ENCODE assay signal across 1 cellular context in the genomic region with DNA sequence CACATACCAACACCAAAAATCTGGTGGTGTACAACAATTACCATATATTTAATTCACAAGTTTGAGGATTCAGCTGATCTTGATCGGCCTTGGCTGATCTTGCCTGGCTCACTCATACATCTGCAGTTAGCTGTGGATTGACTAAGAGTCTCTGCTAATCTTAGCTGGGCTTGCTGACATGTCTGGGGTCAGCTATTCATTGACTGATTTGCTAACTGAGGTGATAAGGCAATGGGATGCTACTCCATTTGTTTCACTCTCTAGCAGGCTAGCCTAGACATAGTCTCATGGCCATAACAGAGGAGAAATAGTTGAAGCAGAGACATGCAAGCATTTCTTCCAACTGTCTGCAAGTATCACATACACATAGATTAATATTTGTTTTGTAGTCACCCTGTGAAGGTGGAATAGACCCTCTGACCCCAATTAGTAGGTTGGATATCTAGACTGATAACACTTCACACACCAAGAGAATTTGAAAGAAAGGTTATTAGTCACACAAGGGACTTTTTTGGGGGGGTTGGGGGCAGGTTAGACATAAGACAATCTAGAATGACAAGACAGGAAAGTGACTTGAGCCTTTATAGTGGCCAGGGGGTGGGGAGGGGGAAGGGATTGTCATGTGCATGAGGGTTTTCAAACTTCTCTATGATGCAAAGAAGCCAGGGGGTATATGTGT.
A peak's percentile ranks its signal among the peaks of the same experiment; 100 is the strongest.
TF ChIP-seq lines count a peak whose summit lies in the region.

No MANE protein-coding gene starts in this region.

TF ChIP-seq in GM12878, 131 proteins besides CTCF, POLR2A, EP300 and RAD21 (continued from another document and continues in another):
- TF ChIP-seq, protein P1, sequence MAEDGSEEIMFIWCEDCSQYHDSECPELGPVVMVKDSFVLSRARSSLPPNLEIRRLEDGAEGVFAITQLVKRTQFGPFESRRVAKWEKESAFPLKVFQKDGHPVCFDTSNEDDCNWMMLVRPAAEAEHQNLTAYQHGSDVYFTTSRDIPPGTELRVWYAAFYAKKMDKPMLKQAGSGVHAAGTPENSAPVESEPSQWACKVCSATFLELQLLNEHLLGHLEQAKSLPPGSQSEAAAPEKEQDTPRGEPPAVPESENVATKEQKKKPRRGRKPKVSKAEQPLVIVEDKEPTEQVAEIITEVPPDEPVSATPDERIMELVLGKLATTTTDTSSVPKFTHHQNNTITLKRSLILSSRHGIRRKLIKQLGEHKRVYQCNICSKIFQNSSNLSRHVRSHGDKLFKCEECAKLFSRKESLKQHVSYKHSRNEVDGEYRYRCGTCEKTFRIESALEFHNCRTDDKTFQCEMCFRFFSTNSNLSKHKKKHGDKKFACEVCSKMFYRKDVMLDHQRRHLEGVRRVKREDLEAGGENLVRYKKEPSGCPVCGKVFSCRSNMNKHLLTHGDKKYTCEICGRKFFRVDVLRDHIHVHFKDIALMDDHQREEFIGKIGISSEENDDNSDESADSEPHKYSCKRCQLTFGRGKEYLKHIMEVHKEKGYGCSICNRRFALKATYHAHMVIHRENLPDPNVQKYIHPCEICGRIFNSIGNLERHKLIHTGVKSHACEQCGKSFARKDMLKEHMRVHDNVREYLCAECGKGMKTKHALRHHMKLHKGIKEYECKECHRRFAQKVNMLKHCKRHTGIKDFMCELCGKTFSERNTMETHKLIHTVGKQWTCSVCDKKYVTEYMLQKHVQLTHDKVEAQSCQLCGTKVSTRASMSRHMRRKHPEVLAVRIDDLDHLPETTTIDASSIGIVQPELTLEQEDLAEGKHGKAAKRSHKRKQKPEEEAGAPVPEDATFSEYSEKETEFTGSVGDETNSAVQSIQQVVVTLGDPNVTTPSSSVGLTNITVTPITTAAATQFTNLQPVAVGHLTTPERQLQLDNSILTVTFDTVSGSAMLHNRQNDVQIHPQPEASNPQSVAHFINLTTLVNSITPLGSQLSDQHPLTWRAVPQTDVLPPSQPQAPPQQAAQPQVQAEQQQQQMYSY (CRISPR knock-in tag; IDR thresholded peaks at IDR 0.05): no peak
- TF ChIP-seq NFXL1 (IDR thresholded peaks at IDR 0.05; ENCODE audit: borderline replicate concordance) (no peak), RELB (IDR thresholded peaks at IDR 0.05; ENCODE audit: low read depth) (peak; percentile 42), MTA2 (IDR thresholded peaks at IDR 0.05; ENCODE audit: low read depth) (peak; percentile 77), CREM (IDR thresholded peaks at IDR 0.05; ENCODE audit: low read depth) (no peak), CBX3 (IDR thresholded peaks at IDR 0.05; ENCODE audit: borderline replicate concordance, low read depth) (no peak), CREB1 (IDR thresholded peaks at IDR 0.05; ENCODE audit: low read depth) (no peak), ZNF592 (IDR thresholded peaks at IDR 0.05) (no peak), BCLAF1 (IDR thresholded peaks at IDR 0.05) (no peak), HCFC1 (IDR thresholded peaks at IDR 0.05; ENCODE audit: low read length) (no peak), BHLHE40 (IDR thresholded peaks at IDR 0.05; ENCODE audit: borderline replicate concordance in 1 of 2, low read depth in 2 of 2, low read length in 1 of 2) (0 out of 4 replicates have a peak, but pooled peaks of 1 of the 2 experiments have one; percentile 36), NKRF (conservative IDR thresholded peaks at IDR 0.05) (no peak), NR2F1 (conservative IDR thresholded peaks at IDR 0.05) (peak; percentile 74), ATF7 (IDR thresholded peaks at IDR 0.05; ENCODE audit: low read depth) (0 out of 2 replicates have a peak, but pooled peaks have one; percentile 20), POLR2AphosphoS2 (IDR thresholded peaks at IDR 0.05; ENCODE audit: low read depth, low read length) (no peak), RB1 (IDR thresholded peaks at IDR 0.05; ENCODE audit: borderline replicate concordance) (no peak)
- TF ChIP-seq, protein P2, sequence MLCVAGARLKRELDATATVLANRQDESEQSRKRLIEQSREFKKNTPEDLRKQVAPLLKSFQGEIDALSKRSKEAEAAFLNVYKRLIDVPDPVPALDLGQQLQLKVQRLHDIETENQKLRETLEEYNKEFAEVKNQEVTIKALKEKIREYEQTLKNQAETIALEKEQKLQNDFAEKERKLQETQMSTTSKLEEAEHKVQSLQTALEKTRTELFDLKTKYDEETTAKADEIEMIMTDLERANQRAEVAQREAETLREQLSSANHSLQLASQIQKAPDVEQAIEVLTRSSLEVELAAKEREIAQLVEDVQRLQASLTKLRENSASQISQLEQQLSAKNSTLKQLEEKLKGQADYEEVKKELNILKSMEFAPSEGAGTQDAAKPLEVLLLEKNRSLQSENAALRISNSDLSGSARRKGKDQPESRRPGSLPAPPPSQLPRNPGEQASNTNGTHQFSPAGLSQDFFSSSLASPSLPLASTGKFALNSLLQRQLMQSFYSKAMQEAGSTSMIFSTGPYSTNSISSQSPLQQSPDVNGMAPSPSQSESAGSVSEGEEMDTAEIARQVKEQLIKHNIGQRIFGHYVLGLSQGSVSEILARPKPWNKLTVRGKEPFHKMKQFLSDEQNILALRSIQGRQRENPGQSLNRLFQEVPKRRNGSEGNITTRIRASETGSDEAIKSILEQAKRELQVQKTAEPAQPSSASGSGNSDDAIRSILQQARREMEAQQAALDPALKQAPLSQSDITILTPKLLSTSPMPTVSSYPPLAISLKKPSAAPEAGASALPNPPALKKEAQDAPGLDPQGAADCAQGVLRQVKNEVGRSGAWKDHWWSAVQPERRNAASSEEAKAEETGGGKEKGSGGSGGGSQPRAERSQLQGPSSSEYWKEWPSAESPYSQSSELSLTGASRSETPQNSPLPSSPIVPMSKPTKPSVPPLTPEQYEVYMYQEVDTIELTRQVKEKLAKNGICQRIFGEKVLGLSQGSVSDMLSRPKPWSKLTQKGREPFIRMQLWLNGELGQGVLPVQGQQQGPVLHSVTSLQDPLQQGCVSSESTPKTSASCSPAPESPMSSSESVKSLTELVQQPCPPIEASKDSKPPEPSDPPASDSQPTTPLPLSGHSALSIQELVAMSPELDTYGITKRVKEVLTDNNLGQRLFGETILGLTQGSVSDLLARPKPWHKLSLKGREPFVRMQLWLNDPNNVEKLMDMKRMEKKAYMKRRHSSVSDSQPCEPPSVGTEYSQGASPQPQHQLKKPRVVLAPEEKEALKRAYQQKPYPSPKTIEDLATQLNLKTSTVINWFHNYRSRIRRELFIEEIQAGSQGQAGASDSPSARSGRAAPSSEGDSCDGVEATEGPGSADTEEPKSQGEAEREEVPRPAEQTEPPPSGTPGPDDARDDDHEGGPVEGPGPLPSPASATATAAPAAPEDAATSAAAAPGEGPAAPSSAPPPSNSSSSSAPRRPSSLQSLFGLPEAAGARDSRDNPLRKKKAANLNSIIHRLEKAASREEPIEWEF (IDR thresholded peaks at IDR 0.05; ENCODE audit: insufficient replicate concordance, low read depth, low read length): no peak
- TF ChIP-seq, protein P3, sequence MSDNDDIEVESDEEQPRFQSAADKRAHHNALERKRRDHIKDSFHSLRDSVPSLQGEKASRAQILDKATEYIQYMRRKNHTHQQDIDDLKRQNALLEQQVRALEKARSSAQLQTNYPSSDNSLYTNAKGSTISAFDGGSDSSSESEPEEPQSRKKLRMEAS (IDR thresholded peaks at IDR 0.05; ENCODE audit: low read depth, low read length): no peak
- TF ChIP-seq, protein P4, sequence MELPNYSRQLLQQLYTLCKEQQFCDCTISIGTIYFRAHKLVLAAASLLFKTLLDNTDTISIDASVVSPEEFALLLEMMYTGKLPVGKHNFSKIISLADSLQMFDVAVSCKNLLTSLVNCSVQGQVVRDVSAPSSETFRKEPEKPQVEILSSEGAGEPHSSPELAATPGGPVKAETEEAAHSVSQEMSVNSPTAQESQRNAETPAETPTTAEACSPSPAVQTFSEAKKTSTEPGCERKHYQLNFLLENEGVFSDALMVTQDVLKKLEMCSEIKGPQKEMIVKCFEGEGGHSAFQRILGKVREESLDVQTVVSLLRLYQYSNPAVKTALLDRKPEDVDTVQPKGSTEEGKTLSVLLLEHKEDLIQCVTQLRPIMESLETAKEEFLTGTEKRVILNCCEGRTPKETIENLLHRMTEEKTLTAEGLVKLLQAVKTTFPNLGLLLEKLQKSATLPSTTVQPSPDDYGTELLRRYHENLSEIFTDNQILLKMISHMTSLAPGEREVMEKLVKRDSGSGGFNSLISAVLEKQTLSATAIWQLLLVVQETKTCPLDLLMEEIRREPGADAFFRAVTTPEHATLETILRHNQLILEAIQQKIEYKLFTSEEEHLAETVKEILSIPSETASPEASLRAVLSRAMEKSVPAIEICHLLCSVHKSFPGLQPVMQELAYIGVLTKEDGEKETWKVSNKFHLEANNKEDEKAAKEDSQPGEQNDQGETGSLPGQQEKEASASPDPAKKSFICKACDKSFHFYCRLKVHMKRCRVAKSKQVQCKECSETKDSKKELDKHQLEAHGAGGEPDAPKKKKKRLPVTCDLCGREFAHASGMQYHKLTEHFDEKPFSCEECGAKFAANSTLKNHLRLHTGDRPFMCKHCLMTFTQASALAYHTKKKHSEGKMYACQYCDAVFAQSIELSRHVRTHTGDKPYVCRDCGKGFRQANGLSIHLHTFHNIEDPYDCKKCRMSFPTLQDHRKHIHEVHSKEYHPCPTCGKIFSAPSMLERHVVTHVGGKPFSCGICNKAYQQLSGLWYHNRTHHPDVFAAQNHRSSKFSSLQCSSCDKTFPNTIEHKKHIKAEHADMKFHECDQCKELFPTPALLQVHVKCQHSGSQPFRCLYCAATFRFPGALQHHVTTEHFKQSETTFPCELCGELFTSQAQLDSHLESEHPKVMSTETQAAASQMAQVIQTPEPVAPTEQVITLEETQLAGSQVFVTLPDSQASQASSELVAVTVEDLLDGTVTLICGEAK (IDR thresholded peaks at IDR 0.05; ENCODE audit: borderline replicate concordance): no peak
